Comparison of ENCODE assay signal across 1 cellular context in genomic region chr20:50115591-50116367, GRCh38.
TF ChIP-seq lines count a peak whose summit lies in the region.

No MANE protein-coding gene starts in this region.

TF ChIP-seq in HepG2, 621 proteins besides CTCF, POLR2A, EP300 and RAD21 (continued from another document and continues in another):
- TF ChIP-seq ZKSCAN1 (IDR thresholded peaks at IDR 0.05; ENCODE audit: low read length) (no peak), TFAP4 (IDR thresholded peaks at IDR 0.05; ENCODE audit: borderline replicate concordance, low read depth) (peak; percentile 76), CSRNP2 (CRISPR knock-in tag; conservative IDR thresholded peaks at IDR 0.05; ENCODE audit: low read depth) (no peak), ZBTB3 (CRISPR knock-in tag; IDR thresholded peaks at IDR 0.05; ENCODE audit: borderline replicate concordance, low read depth) (no peak), ZNF75D (CRISPR knock-in tag; IDR thresholded peaks at IDR 0.05; ENCODE audit: borderline replicate concordance) (no peak), SMAD3 (CRISPR knock-in tag; IDR thresholded peaks at IDR 0.05) (peak; percentile 85), ARNTL (CRISPR knock-in tag; IDR thresholded peaks at IDR 0.05) (peak; percentile 70), MED8 (CRISPR knock-in tag; IDR thresholded peaks at IDR 0.05; ENCODE audit: insufficient replicate concordance) (no peak), ZNF782 (CRISPR knock-in tag; IDR thresholded peaks at IDR 0.05; ENCODE audit: borderline replicate concordance) (no peak), RNF2 (conservative IDR thresholded peaks at IDR 0.05; ENCODE audit: low read depth) (no peak), BRF2 (CRISPR knock-in tag; IDR thresholded peaks at IDR 0.05) (0 out of 2 replicates have a peak, but pooled peaks have one; percentile 29), ZNF34 (CRISPR knock-in tag; IDR thresholded peaks at IDR 0.05; ENCODE audit: borderline replicate concordance) (0 out of 2 replicates have a peak, but pooled peaks have one; percentile 66), ZC3H13 (CRISPR knock-in tag; IDR thresholded peaks at IDR 0.05) (no peak), CERS6 (CRISPR knock-in tag; IDR thresholded peaks at IDR 0.05) (no peak), ISX (CRISPR knock-in tag; conservative IDR thresholded peaks at IDR 0.05) (no peak), SNAPC5 (CRISPR knock-in tag; IDR thresholded peaks at IDR 0.05; ENCODE audit: borderline replicate concordance) (no peak), KIAA2018 (CRISPR knock-in tag; IDR thresholded peaks at IDR 0.05; ENCODE audit: borderline replicate concordance) (no peak), KAT2B (IDR thresholded peaks at IDR 0.05; ENCODE audit: borderline replicate concordance, low read depth, low read length) (no peak), ZNF362 (CRISPR knock-in tag; IDR thresholded peaks at IDR 0.05; ENCODE audit: borderline replicate concordance) (no peak; the same call in 1 of the 2 replicates), MTF2 (CRISPR knock-in tag; IDR thresholded peaks at IDR 0.05; ENCODE audit: borderline replicate concordance) (peak; percentile 28; the same call in 1 of the 2 replicates), NFIB (CRISPR knock-in tag; IDR thresholded peaks at IDR 0.05; ENCODE audit: borderline replicate concordance) (no peak), HNF4G (IDR thresholded peaks at IDR 0.05; ENCODE audit: borderline replicate concordance, low read depth, low read length) (no peak), HNF4G (CRISPR knock-in tag; IDR thresholded peaks at IDR 0.05; ENCODE audit: borderline replicate concordance, low read depth) (no peak), ZNF503 (CRISPR knock-in tag; IDR thresholded peaks at IDR 0.05) (no peak), PRPF4 (IDR thresholded peaks at IDR 0.05; ENCODE audit: low read depth, low read length, poor library complexity, severe bottlenecking) (no peak), POGK (CRISPR knock-in tag; conservative IDR thresholded peaks at IDR 0.05) (peak; percentile 79; the same call in 1 of the 2 replicates), ZBTB14 (CRISPR knock-in tag; IDR thresholded peaks at IDR 0.05) (no peak), NBN (conservative IDR thresholded peaks at IDR 0.05) (no peak), HMG20A (CRISPR knock-in tag; IDR thresholded peaks at IDR 0.05; ENCODE audit: borderline replicate concordance) (peak; percentile 23; the same call in 1 of the 2 replicates), MAFF (IDR thresholded peaks at IDR 0.05; ENCODE audit: low read depth, low read length) (no peak), MLXIP (CRISPR knock-in tag; IDR thresholded peaks at IDR 0.05; ENCODE audit: borderline replicate concordance) (no peak), CENPX (CRISPR knock-in tag; IDR thresholded peaks at IDR 0.05) (no peak), ZNF652 (CRISPR knock-in tag; IDR thresholded peaks at IDR 0.05; ENCODE audit: borderline replicate concordance, low read depth) (no peak; the same call in 1 of the 2 replicates), HHEX (CRISPR knock-in tag; IDR thresholded peaks at IDR 0.05) (no peak), ZNF3 (CRISPR knock-in tag; IDR thresholded peaks at IDR 0.05) (0 out of 2 replicates have a peak, but pooled peaks have one; percentile 35)
